21 cellular contexts compared by ENCODE assay signal in genomic region chr14:21261824-21262223, GRCh38. TPM values are rescaled to one million over a fixed set of nuclear protein-coding genes. Genes with fewer than 3 reads are reported as not detected.
DNase-seq lines count a peak whose midpoint lies in the region; ATAC-seq, FAIRE-seq and TF ChIP-seq lines count a peak whose summit lies in the region.
"Had no signal": no experiment of that assay in that cellular context is flagged by ENCODE, and none has a peak within 500 bp of the region (broad histone marks: within the 10 kb centered on the region; RNA-seq: fewer than 3 reads in every experiment).

No MANE protein-coding gene starts in this region.

- H3K9me3 Mint-ChIP-seq in activated CD4-positive, alpha-beta memory T cell treated with anti-CD3 and anti-CD28 coated beads, Interleukin-2, amount 10 ng/mL, durations not matched to agents 7 days and 5 days: no peaks in the 10 kb centered on the region
- peaks cover 0 to 2% (median 0%) of the 10 kb centered on the region in 11 donors for H3K9me3 Mint-ChIP-seq in naive thymus-derived CD4-positive, alpha-beta T cell
- H3K9me3 Mint-ChIP-seq: naive B cell had no signal

- peaks cover 100% of the 10 kb centered on the region for H4K20me1 ChIP-seq in BLaER1

- H3K36me3 ChIP-seq in BLaER1 (peaks cover 96% of the 10 kb centered on the region), pancreas (peaks cover 0 to 39% (median 9%) of the 10 kb centered on the region in 3 donors)
- peaks cover 11 to 54% (median 17%) of the 10 kb centered on the region in 3 experiments for H3K36me3 ChIP-seq in naive thymus-derived CD4-positive, alpha-beta T cell (ENCODE audit: control insufficient read depth in 2 of 3, insufficient read depth in 3 of 3, low read length in 3 of 3)

- H3K4me3 Mint-ChIP-seq in activated CD4-positive, alpha-beta memory T cell treated with anti-CD3 and anti-CD28 coated beads, Interleukin-2, amount 10 ng/mL, durations not matched to agents 7 days and 5 days: no peak overlapping the region
- peak overlapping the region in 7 of 10 donors; percentile 8 to 99 (median 56) for H3K4me3 Mint-ChIP-seq in naive thymus-derived CD4-positive, alpha-beta T cell

- CTCF ChIA-PET in activated CD4-positive, alpha-beta memory T cell treated with anti-CD3 and anti-CD28 coated beads, Interleukin-2, amount 10 ng/mL, durations not matched to agents 7 days and 5 days (lab: Charles Lee): no interaction called here
- CTCF ChIA-PET in naive thymus-derived CD4-positive, alpha-beta T cell (lab: Charles Lee): interaction anchor here (0.6 to 1.3 kb wide), 2 partner anchors 16 to 27 kb away, joined by 3 to 5 read pairs; no protein-coding TSS in a partner anchor

- 38 to 68% methylated on average over 1 of the region's 1 CpG for WGBS in pancreas, 2 donors

- H3K27ac ChIP-seq in BLaER1 (no peak overlapping the region), pancreas (no peak overlapping the region)
- H3K27ac ChIP-seq in naive thymus-derived CD4-positive, alpha-beta T cell (ENCODE audit: low read depth, low read length): no peak overlapping the region
- H3K27ac ChIP-seq: HL-60, SJCRH30 had no signal

- H3K27ac Mint-ChIP-seq in activated CD4-positive, alpha-beta memory T cell treated with anti-CD3 and anti-CD28 coated beads, Interleukin-2, amount 10 ng/mL, durations not matched to agents 7 days and 5 days: peak overlapping the region; percentile 21
- peak overlapping the region in 4 of 9 donors; percentile 7 to 67 (median 51) for H3K27ac Mint-ChIP-seq in naive thymus-derived CD4-positive, alpha-beta T cell

- peaks cover 88% of the 10 kb centered on the region for H3K36me3 Mint-ChIP-seq in activated CD4-positive, alpha-beta memory T cell treated with anti-CD3 and anti-CD28 coated beads, Interleukin-2, amount 10 ng/mL, durations not matched to agents 7 days and 5 days (ENCODE audit: low read depth)
- peaks cover 8 to 55% (median 52%) of the 10 kb centered on the region in 5 donors for H3K36me3 Mint-ChIP-seq in naive thymus-derived CD4-positive, alpha-beta T cell

- no peak for DNase-seq in activated CD4-positive, alpha-beta memory T cell treated with anti-CD3 and anti-CD28 coated beads, Interleukin-2, amount 10 ng/mL, durations not matched to agents 7 days and 5 days
- DNase-seq in naive thymus-derived CD4-positive, alpha-beta T cell: no peak
- DNase-seq in pancreas (no peak), NCI-H146 (lab: John Stamatoyannopoulos, UW) (no peak)
- DNase-seq: activated effector memory CD4-positive, alpha-beta T cell treated with Interleukin-2 at 50 U/mL for 16 hours; caudate nucleus; head of caudate nucleus; left colon; MM.1S; naive B cell; NCI-H2171; right cardiac atrium; SJCRH30; stimulated activated CD4-positive, alpha-beta T cell treated with anti-CD3 and anti-CD28 coated beads, Interleukin-2, amount 100 ng/mL, for 48 hours had no signal

- H3K9ac ChIP-seq in BLaER1: no peak overlapping the region

- H3K27me3 Mint-ChIP-seq in activated CD4-positive, alpha-beta memory T cell treated with anti-CD3 and anti-CD28 coated beads, Interleukin-2, amount 10 ng/mL, durations not matched to agents 7 days and 5 days: no peaks in the 10 kb centered on the region
- no peaks in the 10 kb centered on the region for H3K27me3 Mint-ChIP-seq in naive thymus-derived CD4-positive, alpha-beta T cell
- H3K27me3 Mint-ChIP-seq: naive B cell had no signal

- no peak for ATAC-seq in naive thymus-derived CD4-positive, alpha-beta T cell
- ATAC-seq in GM21528 (IDR thresholded peaks at IDR 0.05; ENCODE audit: low FRiP score, unreplicated experiment) (no peak), pancreas (no peak), GM18502 (IDR thresholded peaks at IDR 0.05; ENCODE audit: poor library complexity, unreplicated experiment) (no peak)
- ATAC-seq: HCT116, left colon, right cardiac atrium had no signal

- POLR2A ChIA-PET in activated CD4-positive, alpha-beta memory T cell treated with anti-CD3 and anti-CD28 coated beads, Interleukin-2, amount 10 ng/mL, durations not matched to agents 7 days and 5 days (lab: Charles Lee): interaction anchor here (0.7 to 7.8 kb wide), 10 partner anchors 6 to 249 kb away, joined by 3 to 76 read pairs (median 5); partner anchors contain the start of gene METTL3
- POLR2A ChIA-PET in naive thymus-derived CD4-positive, alpha-beta T cell (lab: Charles Lee): interaction anchor here (0.7 to 4.5 kb wide), 3 partner anchors 12 to 64 kb away, joined by 3 to 23 read pairs (median 8); no protein-coding TSS in a partner anchor

- H3K4me1 Mint-ChIP-seq in activated CD4-positive, alpha-beta memory T cell treated with anti-CD3 and anti-CD28 coated beads, Interleukin-2, amount 10 ng/mL, durations not matched to agents 7 days and 5 days: peaks cover 87% of the 10 kb centered on the region
- peaks cover 63 to 88% (median 85%) of the 10 kb centered on the region in 7 donors for H3K4me1 Mint-ChIP-seq in naive thymus-derived CD4-positive, alpha-beta T cell

- no peak overlapping the region for H3K4me3 ChIP-seq in BLaER1
- peak overlapping the region; percentile 6; the same call in 1 of the 2 replicates for H3K4me3 ChIP-seq in GM08714 (ENCODE audit: low read length)
- H3K4me3 ChIP-seq in naive thymus-derived CD4-positive, alpha-beta T cell (ENCODE audit: low read length): no peak overlapping the region
- H3K4me3 ChIP-seq in pancreas: no peak overlapping the region
- H3K4me3 ChIP-seq: SJCRH30 had no signal

- TF ChIP-seq CTCF in pancreas (IDR thresholded peaks at IDR 0.05): no peak

- peak overlapping the region; percentile 23; the same call in 1 of the 2 replicates for H3K4me2 ChIP-seq in BLaER1

- no peaks in the 10 kb centered on the region for H3K9me3 ChIP-seq in BLaER1
- no peaks in the 10 kb centered on the region for H3K9me3 ChIP-seq in naive thymus-derived CD4-positive, alpha-beta T cell (ENCODE audit: control insufficient read depth in 2 of 3, low read length in 3 of 3)
- H3K9me3 ChIP-seq in pancreas: no peaks in the 10 kb centered on the region
- H3K9me3 ChIP-seq: SJCRH30 had no signal

- intact Hi-C loops in naive thymus-derived CD4-positive, alpha-beta T cell (cut with micrococcal nuclease): loop anchor here (10.0 kb wide), 2 partner anchors 47 to 293 kb away; no protein-coding TSS in a partner anchor
- intact Hi-C loops in pancreas (cut with DNase I): no loop called here

- H3K27me3 ChIP-seq in BLaER1 (no peaks in the 10 kb centered on the region), pancreas (no peaks in the 10 kb centered on the region)
- no peaks in the 10 kb centered on the region for H3K27me3 ChIP-seq in naive thymus-derived CD4-positive, alpha-beta T cell (ENCODE audit: control insufficient read depth in 2 of 2, insufficient read depth in 2 of 2, low read length in 2 of 2)
- H3K27me3 ChIP-seq: SJCRH30 had no signal

- no peak for FAIRE-seq in pancreas (lab: Jason Lieb, UNC)

- H3K4me1 ChIP-seq in BLaER1: peaks cover 97% of the 10 kb centered on the region
- peaks cover 60 to 75% of the 10 kb centered on the region in 2 donors for H3K4me1 ChIP-seq in naive thymus-derived CD4-positive, alpha-beta T cell (ENCODE audit: control insufficient read depth in 2 of 2, insufficient read depth in 2 of 2, low read length in 2 of 2)
- H3K4me1 ChIP-seq in pancreas: peaks cover 32 to 67% (median 66%) of the 10 kb centered on the region in 3 donors

RNA-seq across cellular contexts. Expression of gene HNRNPC, which starts 7.4 kb away (rescaled TPM):
- total RNA-seq in activated CD4-positive, alpha-beta memory T cell treated with anti-CD3 and anti-CD28 coated beads, Interleukin-2, amount 10 ng/mL, durations not matched to agents 7 days and 5 days: 100 to 1,000 TPM; 689 to 710 TPM
- total RNA-seq in naive thymus-derived CD4-positive, alpha-beta T cell: 100 to 1,000 TPM; 469 to 687 (median 532) TPM
- 100 to 1,000 TPM; 842 to 895 TPM for polyA plus RNA-seq in naive thymus-derived CD4-positive, alpha-beta T cell
- 100 to 1,000 TPM; 118 to 257 (median 175) TPM for total RNA-seq in pancreas
- 100 to 1,000 TPM; 259 to 269 TPM for polyA plus RNA-seq in pancreas

RNA-seq across cellular contexts. Expression of gene RPGRIP1, which starts 18.1 kb away (rescaled TPM):
- not detected for total RNA-seq in activated CD4-positive, alpha-beta memory T cell treated with anti-CD3 and anti-CD28 coated beads, Interleukin-2, amount 10 ng/mL, durations not matched to agents 7 days and 5 days
- 1 to 10 TPM in 1 of 5 experiments, under 1 TPM in 1, not detected in 3; 0.24 to 1.5 TPM for total RNA-seq in naive thymus-derived CD4-positive, alpha-beta T cell
- polyA plus RNA-seq in naive thymus-derived CD4-positive, alpha-beta T cell: not detected
- total RNA-seq in pancreas: under 1 TPM in 3 of 6 donors, not detected in 3; 0.16 to 0.23 (median 0.21) TPM
- under 1 TPM; 0.08 to 0.31 TPM for polyA plus RNA-seq in pancreas
- total RNA-seq: epithelial cell of proximal tubule, SJCRH30 had no signal

Comparison
In these comparisons a context has a peak if more than half of its experiments do, and no peak if none do; other contexts are left out.
1. intact Hi-C loops: an anchor here in naive thymus-derived CD4-positive, alpha-beta T cell (10.0 kb wide); none called in pancreas.